ENCODE assay signal across 8 cellular contexts in the genomic region with DNA sequence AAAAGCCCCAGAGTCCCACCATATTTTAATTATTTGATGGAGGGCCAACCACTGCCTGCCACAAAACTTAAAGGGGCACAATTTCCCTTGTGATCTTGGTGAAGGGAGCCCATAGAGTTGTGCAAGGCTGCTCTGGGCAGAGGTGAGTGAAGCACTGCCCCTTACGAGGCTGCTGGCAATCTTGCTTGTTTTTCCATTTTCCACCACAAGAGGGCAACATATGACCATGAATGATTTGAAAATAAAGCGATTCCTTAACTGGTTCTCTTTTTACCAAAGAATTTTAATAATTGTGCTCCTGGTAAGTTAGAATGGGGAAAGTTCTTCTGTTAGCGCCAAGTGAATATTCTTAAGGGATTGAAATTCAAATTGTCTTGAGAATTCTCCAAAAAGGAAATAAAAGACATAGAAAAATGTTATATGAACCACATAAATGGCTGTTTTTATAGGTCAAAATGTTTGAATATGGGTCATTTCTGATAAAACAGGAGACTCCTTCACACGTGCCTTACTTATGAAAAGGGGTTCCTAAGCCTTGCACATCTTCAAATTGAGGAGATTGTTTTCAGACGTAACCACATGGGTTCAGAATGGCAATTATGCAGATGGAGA. TPM values are rescaled to one million over a fixed set of nuclear protein-coding genes. Genes with fewer than 3 reads are reported as not detected.
DNase-seq lines count a peak whose midpoint lies in the region; ATAC-seq and TF ChIP-seq lines count a peak whose summit lies in the region.

No MANE protein-coding gene starts in this region.

- no peak overlapping the region for H3K9ac ChIP-seq in KMS-11

- no peak overlapping the region for H2AFZ ChIP-seq in KMS-11 (ENCODE audit: low read depth)

- DNase-seq in CD14-positive monocyte (ENCODE audit: low spot score), result no peak
- peak; percentile 39 for DNase-seq in GM19240 (ENCODE audit: insufficient read length, low spot score)
- peak; percentile 70 for DNase-seq in RPMI7951 (ENCODE audit: low read depth)
- peak; percentile 85 for DNase-seq in fibroblast of villous mesenchyme (ENCODE audit: low read depth)
- DNase-seq in osteocyte (ENCODE audit: extremely low spot score, unreplicated experiment), result no peak
- peak; percentile 76 for DNase-seq in ureter (ENCODE audit: low spot score)

- H3K27ac ChIP-seq in KMS-11, result no peak overlapping the region

- no peak overlapping the region for H3K4me3 Mint-ChIP-seq in CD14-positive monocyte
- H3K4me3 Mint-ChIP-seq in activated T-helper 17 cell treated with anti-CD3 and anti-CD28 coated beads, Interleukin-2, amount 50 U/mL, for 72 hours, result no peak overlapping the region
- no peak overlapping the region for H3K4me3 Mint-ChIP-seq in osteocyte (ENCODE audit: unreplicated experiment)

- no peaks in the 10 kb centered on the region for H4K20me1 ChIP-seq in KMS-11 (ENCODE audit: insufficient read depth)

- peak; percentile 87 for TF ChIP-seq CTCF in CD14-positive monocyte (IDR thresholded peaks at IDR 0.05)
- peak; percentile 93 for TF ChIP-seq CTCF in KMS-11 (conservative IDR thresholded peaks at IDR 0.05; ENCODE audit: low read depth, low read length)
- TF ChIP-seq CTCF in fibroblast of villous mesenchyme (IDR thresholded peaks at IDR 0.05; ENCODE audit: insufficient read depth, low read depth, low read length), result peak; percentile 64
- TF ChIP-seq CTCF in osteocyte (IDR thresholded peaks at IDR 0.05), result peak; percentile 76

- H3K4me3 ChIP-seq in KMS-11 (IDR thresholded peaks at IDR 0.05; ENCODE audit: insufficient read depth, low read depth, low read length), result no peak overlapping the region
- H3K4me3 ChIP-seq in fibroblast of villous mesenchyme (ENCODE audit: low read depth, low read length), result no peak overlapping the region

- no peaks in the 10 kb centered on the region for H3K9me3 Mint-ChIP-seq in CD14-positive monocyte
- H3K9me3 Mint-ChIP-seq in activated T-helper 17 cell treated with anti-CD3 and anti-CD28 coated beads, Interleukin-2, amount 50 U/mL, for 72 hours, result no peaks in the 10 kb centered on the region
- H3K9me3 Mint-ChIP-seq in osteocyte (ENCODE audit: unreplicated experiment), result no peaks in the 10 kb centered on the region

- H3K4me2 ChIP-seq in KMS-11, result no peak overlapping the region

- no peaks in the 10 kb centered on the region for H3K27me3 ChIP-seq in KMS-11 (ENCODE audit: insufficient read depth, low read depth)

- H3K27ac Mint-ChIP-seq in CD14-positive monocyte (no peak overlapping the region), osteocyte (ENCODE audit: unreplicated experiment) (no peak overlapping the region)
- H3K27ac Mint-ChIP-seq in activated T-helper 17 cell treated with anti-CD3 and anti-CD28 coated beads, Interleukin-2, amount 50 U/mL, for 72 hours, result no peak overlapping the region

- intact Hi-C loops in CD14-positive monocyte (cut with micrococcal nuclease), result loop anchor here (2.0 to 5.0 kb wide), 3 partner anchors 521 to 631 kb away; no protein-coding TSS in a partner anchor

- no peaks in the 10 kb centered on the region for H3K36me3 ChIP-seq in KMS-11 (ENCODE audit: insufficient read depth)

- H3K27me3 Mint-ChIP-seq in CD14-positive monocyte (ENCODE audit: low read depth in 3 of 3) (peaks cover 0 to 1% (median 0%) of the 10 kb centered on the region in 3 donors), osteocyte (ENCODE audit: unreplicated experiment) (no peaks in the 10 kb centered on the region)
- H3K27me3 Mint-ChIP-seq in activated T-helper 17 cell treated with anti-CD3 and anti-CD28 coated beads, Interleukin-2, amount 50 U/mL, for 72 hours, result no peaks in the 10 kb centered on the region

- no peaks in the 10 kb centered on the region for H3K4me1 ChIP-seq in KMS-11 (ENCODE audit: low read depth, poor library complexity, severe bottlenecking)

- H3K36me3 Mint-ChIP-seq in CD14-positive monocyte, result peaks cover 4 to 10% of the 10 kb centered on the region in 2 donors
- H3K36me3 Mint-ChIP-seq in activated T-helper 17 cell treated with anti-CD3 and anti-CD28 coated beads, Interleukin-2, amount 50 U/mL, for 72 hours (ENCODE audit: low read depth), result no peaks in the 10 kb centered on the region
- no peaks in the 10 kb centered on the region for H3K36me3 Mint-ChIP-seq in osteocyte (ENCODE audit: unreplicated experiment)

- H3K4me1 Mint-ChIP-seq in CD14-positive monocyte, result peaks cover 25% of the 10 kb centered on the region
- H3K4me1 Mint-ChIP-seq in activated T-helper 17 cell treated with anti-CD3 and anti-CD28 coated beads, Interleukin-2, amount 50 U/mL, for 72 hours, result no peaks in the 10 kb centered on the region
- peaks cover 25% of the 10 kb centered on the region for H3K4me1 Mint-ChIP-seq in osteocyte (ENCODE audit: unreplicated experiment)

- ATAC-seq in activated T-helper 17 cell treated with anti-CD3 and anti-CD28 coated beads, Interleukin-2, amount 50 U/mL, for 72 hours (replicated peaks), result peak; percentile 45

- no peaks in the 10 kb centered on the region for H3K79me2 ChIP-seq in KMS-11 (ENCODE audit: insufficient read depth, low read depth)

RNA-seq across cellular contexts. Expression of gene PGM1, which starts 22.7 kb away (rescaled TPM):
- 10 to 100 TPM; 28.7 to 39.8 TPM for polyA plus RNA-seq in CD14-positive monocyte
- total RNA-seq in RPMI7951 (2014; rRNA removed; shearing (Covaris generic)), result 140 and 171 TPM in 2 replicates
- 10 to 100 TPM; 34.8 to 42.7 TPM for total RNA-seq in activated T-helper 17 cell treated with anti-CD3 and anti-CD28 coated beads, Interleukin-2, amount 50 U/mL, for 72 hours
- total RNA-seq in fibroblast of villous mesenchyme, result 48.6 and 62.2 TPM in 2 replicates
- total RNA-seq in osteocyte, result 34.9 and 35.5 TPM in 2 replicates
- 32.9 TPM for total RNA-seq in ureter

Comparison
In these comparisons a context has a peak if more than half of its experiments do, and no peak if none do; other contexts are left out.
1. DNase-seq: peak in GM19240 (single experiment), RPMI7951 (single experiment), fibroblast of villous mesenchyme (single experiment) and ureter (single experiment); none in CD14-positive monocyte (single experiment) and osteocyte (single experiment).
2. Peak in every context shown above with its lines, with median percentiles within 50 percentile points of each other: CTCF ChIP-seq.